Comparison of ENCODE assay signal across 9 cellular contexts in the genomic region with DNA sequence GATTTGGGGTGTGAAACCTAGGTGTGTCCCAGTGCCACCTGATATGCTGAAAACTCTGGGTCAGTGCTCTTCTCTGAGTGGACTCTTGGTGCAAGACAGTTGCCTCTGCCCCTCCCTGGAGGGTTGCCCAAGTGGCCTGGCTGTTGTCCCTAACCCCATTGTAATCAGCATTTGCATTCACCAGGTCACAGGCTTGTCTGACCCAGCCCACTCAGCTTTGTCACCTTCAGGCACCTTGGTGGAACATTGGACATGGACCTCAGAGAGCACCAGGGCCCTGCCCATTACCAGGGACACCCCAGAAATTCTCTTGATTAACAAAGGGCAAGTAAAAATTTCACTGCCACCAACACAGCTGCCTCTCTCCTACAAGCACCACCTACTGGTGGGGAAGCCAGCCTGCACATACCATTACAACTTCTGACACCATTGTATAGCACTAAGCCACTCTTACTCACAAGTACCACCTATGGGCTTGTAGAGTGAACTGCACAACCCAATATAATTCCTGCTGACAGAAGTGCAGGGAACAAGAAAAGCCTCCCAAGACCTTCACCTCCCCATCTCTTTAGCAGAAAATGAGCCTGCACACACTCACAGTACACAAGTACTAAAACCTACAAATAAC.
DNase-seq lines count a peak whose midpoint lies in the region; ATAC-seq, FAIRE-seq and TF ChIP-seq lines count a peak whose summit lies in the region.
"Had no signal": no experiment of that assay in that cellular context is flagged by ENCODE, and none has a peak within 500 bp of the region (broad histone marks: within the 10 kb centered on the region; RNA-seq: fewer than 3 reads in every experiment).

No MANE protein-coding gene starts in this region.

- no peaks in the 10 kb centered on the region for H3K27me3 ChIP-seq in kidney epithelial cell (ENCODE audit: control insufficient read depth, insufficient read depth, low read length)
- no peaks in the 10 kb centered on the region for H3K27me3 ChIP-seq in heart right ventricle
- H3K27me3 ChIP-seq: suprapubic skin had no signal

- H3K9me2 ChIP-seq in OCI-LY7 (ENCODE audit: insufficient read depth, low read length): no peaks in the 10 kb centered on the region

- POLR2A ChIA-PET in OCI-LY7 (lab: Charles Lee): no interaction called here

- no peaks in the 10 kb centered on the region for H3K36me3 Mint-ChIP-seq in HFFc6 (ENCODE audit: low read depth)

- H3K4me3 ChIP-seq in OCI-LY7 (ENCODE audit: low read depth, low read length, poor library complexity, severe bottlenecking) (no peak overlapping the region), kidney epithelial cell (ENCODE audit: low read depth, low read length) (no peak overlapping the region), heart right ventricle (no peak overlapping the region)
- H3K4me3 ChIP-seq: suprapubic skin had no signal

- no peak overlapping the region for H3K27ac Mint-ChIP-seq in HFFc6

- peak; percentile 44 for FAIRE-seq in GM12892 (lab: Jason Lieb, UNC)

- DNase-seq in GM12892 (ENCODE audit: insufficient read length) (no peak), HFFc6 (no peak), OCI-LY7 (ENCODE audit: low spot score) (peak; percentile 24), kidney epithelial cell (ENCODE audit: low read depth) (no peak), amniotic stem cell (lab: John Stamatoyannopoulos, UW) (no peak), NCI-H510A (lab: John Stamatoyannopoulos, UW) (no peak), heart right ventricle (no peak)

- H3K4me1 Mint-ChIP-seq in HFFc6 (ENCODE audit: low read depth): no peaks in the 10 kb centered on the region

- H4K20me1 ChIP-seq in OCI-LY7 (ENCODE audit: insufficient read depth, low read length): no peaks in the 10 kb centered on the region

- BruUV-seq in OCI-LY7 (replicated peaks; lab: Mats Ljungman, UMichigan): no TSS peak

- H3K79me2 ChIP-seq in OCI-LY7 (ENCODE audit: insufficient read depth, low read depth, low read length): no peaks in the 10 kb centered on the region

- CTCF ChIA-PET in OCI-LY7 (lab: Charles Lee; ENCODE audit: unreplicated experiment): no interaction called here

- no peak for TF ChIP-seq POLR2A in GM12892 (IDR thresholded peaks at IDR 0.05; ENCODE audit: low read depth, low read length)

- H3K4me3 Mint-ChIP-seq in HFFc6: no peak overlapping the region

- no peak overlapping the region for H3K4me2 ChIP-seq in OCI-LY7 (ENCODE audit: low read length)

- H3K9me3 ChIP-seq in OCI-LY7 (ENCODE audit: low read length) (no peaks in the 10 kb centered on the region), heart right ventricle (peaks cover 0 to 44% (median 19%) of the 10 kb centered on the region in 11 donors)

- H3K27ac ChIP-seq in OCI-LY7 (ENCODE audit: low read depth, low read length, poor library complexity, severe bottlenecking) (no peak overlapping the region), heart right ventricle (no peak overlapping the region)
- H3K27ac ChIP-seq: suprapubic skin had no signal

- no peak overlapping the region for H2AFZ ChIP-seq in OCI-LY7 (ENCODE audit: low read length)

- ATAC-seq in HG03095 (IDR thresholded peaks at IDR 0.05; ENCODE audit: unreplicated experiment): no peak
- ATAC-seq in heart right ventricle: no peak

- intact Hi-C loops in OCI-LY7 (cut with micrococcal nuclease; ENCODE audit: unreplicated experiment): no loop called here
- intact Hi-C loops in heart right ventricle (cut with DNase I): no loop called here

- H3K36me3 ChIP-seq in OCI-LY7 (ENCODE audit: insufficient read depth, low read length): no peaks in the 10 kb centered on the region
- H3K36me3 ChIP-seq in kidney epithelial cell (ENCODE audit: control insufficient read depth, insufficient read depth, low read length): no peaks in the 10 kb centered on the region
- no peaks in the 10 kb centered on the region for H3K36me3 ChIP-seq in heart right ventricle
- H3K36me3 ChIP-seq: suprapubic skin had no signal

- H3K27me3 Mint-ChIP-seq in HFFc6 (ENCODE audit: insufficient read depth): peaks cover 2% of the 10 kb centered on the region; the same call in 1 of the 2 replicates

- no peaks in the 10 kb centered on the region for H3K4me1 ChIP-seq in OCI-LY7 (ENCODE audit: insufficient read depth, low read length, poor library complexity, severe bottlenecking)
- H3K4me1 ChIP-seq in heart right ventricle: no peaks in the 10 kb centered on the region
- H3K4me1 ChIP-seq: suprapubic skin had no signal

- peaks cover 28% of the 10 kb centered on the region for H3K9me3 Mint-ChIP-seq in HFFc6

- TF ChIP-seq CTCF in HFFc6 (IDR thresholded peaks at IDR 0.05) (0 out of 2 replicates have a peak, but pooled peaks have one; percentile 15), OCI-LY7 (conservative IDR thresholded peaks at IDR 0.05; ENCODE audit: low read length) (peak; percentile 69), kidney epithelial cell (IDR thresholded peaks at IDR 0.05; ENCODE audit: insufficient read depth, low read length, poor library complexity, severe bottlenecking) (peak; percentile 18), heart right ventricle (IDR thresholded peaks at IDR 0.05) (no peak)

Comparison
In these comparisons a context has a peak if more than half of its experiments do, and no peak if none do; other contexts are left out.
1. CTCF ChIP-seq: peak in HFFc6 (single experiment), OCI-LY7 (single experiment) and kidney epithelial cell (single experiment); none in heart right ventricle (0 of 9).